ENCODE assay signal across 12 cellular contexts in the genomic region with DNA sequence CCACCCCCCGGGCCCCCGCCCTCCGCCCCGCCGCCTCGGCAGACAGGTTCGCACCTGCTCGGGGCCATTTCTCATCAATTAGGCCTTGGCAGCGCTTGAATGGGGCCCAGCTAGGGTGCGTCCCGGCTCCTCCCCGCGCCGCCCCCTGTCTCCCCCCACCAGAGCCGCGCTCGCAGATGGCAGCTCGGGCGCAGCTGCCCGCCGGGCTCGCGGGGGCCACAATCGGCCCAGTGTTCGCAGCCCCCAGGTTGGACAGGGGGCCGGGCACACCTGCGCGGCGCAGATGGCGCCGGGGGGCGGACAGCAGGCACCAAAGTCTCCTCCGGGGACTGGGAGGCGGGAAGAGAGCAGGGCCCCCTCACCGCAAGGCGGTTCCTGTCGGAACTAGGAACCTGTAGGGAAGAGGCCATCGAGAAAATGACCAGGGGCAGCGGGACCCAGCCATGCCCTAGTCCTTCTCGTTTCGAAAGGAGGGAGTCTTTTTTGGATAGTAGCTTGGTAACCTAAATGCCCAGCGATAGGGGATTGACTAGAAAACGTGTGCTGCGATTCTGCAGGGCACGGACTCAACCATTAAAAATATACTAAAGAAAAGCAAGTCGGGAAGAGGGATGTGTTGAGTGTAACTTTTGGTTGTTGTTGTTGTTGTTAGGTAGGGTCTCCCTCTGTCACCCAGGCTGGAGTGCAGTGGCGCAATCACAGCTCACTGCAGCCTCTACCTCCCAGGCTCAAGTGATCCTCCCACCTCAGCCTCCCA.
A peak's percentile ranks its signal among the peaks of the same experiment; 100 is the strongest.
DNase-seq lines count a peak whose midpoint lies in the region; ATAC-seq, FAIRE-seq and TF ChIP-seq lines count a peak whose summit lies in the region.
"Had no signal": no experiment of that assay in that cellular context is flagged by ENCODE, and none has a peak within 500 bp of the region (broad histone marks: within the 10 kb centered on the region; RNA-seq: fewer than 3 reads in every experiment).

No MANE protein-coding gene starts in this region.

- no peak for TF ChIP-seq CTCF in astrocyte (IDR thresholded peaks at IDR 0.05; ENCODE audit: insufficient read depth, low read depth, low read length)

- H3K36me3 Mint-ChIP-seq in astrocyte (ENCODE audit: low read depth, unreplicated experiment): no peaks in the 10 kb centered on the region
- no peaks in the 10 kb centered on the region for H3K36me3 Mint-ChIP-seq in activated naive CD4-positive, alpha-beta T cell treated with anti-CD3 and anti-CD28 coated beads, Interleukin-2, amount 10 ng/mL, durations not matched to agents 7 days and 5 days
- H3K36me3 Mint-ChIP-seq: natural killer cell treated with Interleukin-12 subunit alpha and Interleukin-12 subunit beta and Interleukin-15 and Interleukin-18, amount 100 ng/mL, for 72 hours had no signal

- no peaks in the 10 kb centered on the region for H3K9me3 ChIP-seq in astrocyte (ENCODE audit: insufficient read depth, low read depth, low read length)

- H3K27me3 Mint-ChIP-seq in astrocyte (ENCODE audit: low read depth, unreplicated experiment): peaks cover 20% of the 10 kb centered on the region
- peaks cover 68% of the 10 kb centered on the region for H3K27me3 Mint-ChIP-seq in activated naive CD4-positive, alpha-beta T cell treated with anti-CD3 and anti-CD28 coated beads, Interleukin-2, amount 10 ng/mL, durations not matched to agents 7 days and 5 days

- no peak overlapping the region for H3K9ac ChIP-seq in astrocyte (ENCODE audit: low read length)

- H3K27ac Mint-ChIP-seq in astrocyte (ENCODE audit: unreplicated experiment): no peak overlapping the region
- H3K27ac Mint-ChIP-seq in activated naive CD4-positive, alpha-beta T cell treated with anti-CD3 and anti-CD28 coated beads, Interleukin-2, amount 10 ng/mL, durations not matched to agents 7 days and 5 days: no peak overlapping the region
- H3K27ac Mint-ChIP-seq: natural killer cell treated with Interleukin-12 subunit alpha and Interleukin-12 subunit beta and Interleukin-15 and Interleukin-18, amount 100 ng/mL, for 72 hours had no signal

- FAIRE-seq in astrocyte (lab: Jason Lieb, UNC) (no peak), RCC 7860 (lab: Jason Lieb, UNC) (no peak), frontal cortex (lab: Jason Lieb, UNC) (no peak)
- FAIRE-seq: GM12878 had no signal

- no peak overlapping the region for H3K4me3 Mint-ChIP-seq in astrocyte (ENCODE audit: unreplicated experiment)
- H3K4me3 Mint-ChIP-seq in activated naive CD4-positive, alpha-beta T cell treated with anti-CD3 and anti-CD28 coated beads, Interleukin-2, amount 10 ng/mL, durations not matched to agents 7 days and 5 days: no peak overlapping the region
- H3K4me3 Mint-ChIP-seq: central memory CD8-positive, alpha-beta T cell; natural killer cell treated with Interleukin-12 subunit alpha and Interleukin-12 subunit beta and Interleukin-15 and Interleukin-18, amount 100 ng/mL, for 72 hours had no signal

- peak overlapping the region; percentile 76 for H3K4me2 ChIP-seq in astrocyte (ENCODE audit: low read length)

- H3K79me2 ChIP-seq in astrocyte (ENCODE audit: insufficient read depth, low read length): no peaks in the 10 kb centered on the region

- peak; percentile 89 for DNase-seq in D341Med (ENCODE audit: low spot score)
- DNase-seq in NCI-H146 treated with DMSO at 0.1 percent for 48 hours (lab: John Stamatoyannopoulos, UW; ENCODE audit: unreplicated experiment): peak; percentile 92
- no peak for DNase-seq in astrocyte (ENCODE audit: low read depth)
- DNase-seq in myocyte (ENCODE audit: low read depth): peak; percentile 13
- no peak for DNase-seq in RCC 7860 (ENCODE audit: low spot score)
- DNase-seq in activated naive CD4-positive, alpha-beta T cell treated with anti-CD3 and anti-CD28 coated beads, Interleukin-2, amount 10 ng/mL, durations not matched to agents 7 days and 5 days: no peak
- DNase-seq in frontal cortex (ENCODE audit: low spot score in 2 of 2): no peak
- DNase-seq: activated CD8-positive, alpha-beta memory T cell treated with anti-CD3 and anti-CD28 coated beads, Interleukin-2, amount 50 U/mL, for 4 hours had no signal

- peak overlapping the region; percentile 55 for H2AFZ ChIP-seq in astrocyte (ENCODE audit: low read depth, low read length)

- H3K4me3 ChIP-seq in astrocyte (ENCODE audit: insufficient read depth, low read depth, low read length): peak overlapping the region; percentile 22
- H3K4me3 ChIP-seq: GM12878 had no signal

- peaks cover 13% of the 10 kb centered on the region for H3K4me1 ChIP-seq in astrocyte (ENCODE audit: insufficient read depth, low read length)

- no peak overlapping the region for H3K27ac ChIP-seq in astrocyte (ENCODE audit: low read depth, low read length)

- H3K36me3 ChIP-seq in astrocyte (ENCODE audit: insufficient read depth, low read length): no peaks in the 10 kb centered on the region

- ATAC-seq in GM21529 (IDR thresholded peaks at IDR 0.05; ENCODE audit: unreplicated experiment): no peak
- ATAC-seq: GM12878; natural killer cell treated with Interleukin-12 subunit alpha and Interleukin-12 subunit beta and Interleukin-15 and Interleukin-18, amount 100 ng/mL, for 72 hours had no signal

- H4K20me1 ChIP-seq in astrocyte (ENCODE audit: insufficient read depth, low read length): no peaks in the 10 kb centered on the region

- peaks cover 14% of the 10 kb centered on the region for H3K4me1 Mint-ChIP-seq in astrocyte (ENCODE audit: low read depth, unreplicated experiment)
- no peaks in the 10 kb centered on the region for H3K4me1 Mint-ChIP-seq in activated naive CD4-positive, alpha-beta T cell treated with anti-CD3 and anti-CD28 coated beads, Interleukin-2, amount 10 ng/mL, durations not matched to agents 7 days and 5 days
- H3K4me1 Mint-ChIP-seq: central memory CD8-positive, alpha-beta T cell had no signal

- H3K27me3 ChIP-seq in astrocyte (ENCODE audit: insufficient read depth, low read length): peaks cover 11% of the 10 kb centered on the region

- CTCF ChIA-PET in activated naive CD4-positive, alpha-beta T cell treated with anti-CD3 and anti-CD28 coated beads, Interleukin-2, amount 10 ng/mL, durations not matched to agents 7 days and 5 days (lab: Charles Lee): no interaction called here

- no peaks in the 10 kb centered on the region for H3K9me3 Mint-ChIP-seq in astrocyte (ENCODE audit: unreplicated experiment)
- H3K9me3 Mint-ChIP-seq in activated naive CD4-positive, alpha-beta T cell treated with anti-CD3 and anti-CD28 coated beads, Interleukin-2, amount 10 ng/mL, durations not matched to agents 7 days and 5 days: no peaks in the 10 kb centered on the region
- H3K9me3 Mint-ChIP-seq: central memory CD8-positive, alpha-beta T cell; natural killer cell treated with Interleukin-12 subunit alpha and Interleukin-12 subunit beta and Interleukin-15 and Interleukin-18, amount 100 ng/mL, for 72 hours had no signal

Comparison
In these comparisons a context has a peak if more than half of its experiments do, and no peak if none do; other contexts are left out.
1. DNase-seq: peak in D341Med (single experiment), NCI-H146 treated with DMSO at 0.1 percent for 48 hours (single experiment) and myocyte (single experiment); none in astrocyte (single experiment), RCC 7860 (single experiment), activated naive CD4-positive, alpha-beta T cell treated with anti-CD3 and anti-CD28 coated beads, Interleukin-2, amount 10 ng/mL, durations not matched to agents 7 days and 5 days (single experiment) and frontal cortex (0 of 2).